Comparison of ENCODE assay signal across 24 cellular contexts in genomic region chr2:9549420-9549819, GRCh38. TPM values are rescaled to one million over a fixed set of nuclear protein-coding genes. Genes with fewer than 3 reads are reported as not detected.
DNase-seq lines count a peak whose midpoint lies in the region; ATAC-seq and TF ChIP-seq lines count a peak whose summit lies in the region.
"Had no signal": no experiment of that assay in that cellular context is flagged by ENCODE, and none has a peak within 500 bp of the region (broad histone marks: within the 10 kb centered on the region; RNA-seq: fewer than 3 reads in every experiment).

No MANE protein-coding gene starts in this region.

- H3K27ac ChIP-seq in left ventricle myocardium inferior (replicated peaks) (peak overlapping the region; percentile 10), heart right ventricle (peak overlapping the region in 2 of 10 donors; percentile 46 to 100), MM.1S (ENCODE audit: low read length) (peak overlapping the region; percentile 77; the same call in 1 of the 2 replicates), upper lobe of left lung (peak overlapping the region; percentile 29 to 98 (median 52))
- H3K27ac ChIP-seq: cardiac muscle cell, GM23248, pancreas, uterus had no signal

- ATAC-seq in heart right ventricle (no peak), upper lobe of left lung (ENCODE audit: low FRiP score in 2 of 2) (no peak)
- ATAC-seq: HepG2, pancreas, Right ventricle myocardium inferior had no signal

- H3K27me3 Mint-ChIP-seq in dendritic cell treated with granulocyte-macrophage colony-stimulating factor and Interleukin-4, amounts not matched to agents 40 ng/mL and 50 ng/mL, for 4 days: no peaks in the 10 kb centered on the region
- H3K27me3 Mint-ChIP-seq: activated naive CD8-positive, alpha-beta T cell treated with anti-CD3 and anti-CD28 coated beads, Interleukin-2, amount 10 ng/mL, durations not matched to agents 7 days and 5 days had no signal

- DNase-seq in left ventricle myocardium inferior: no peak
- no peak for DNase-seq in heart right ventricle
- no peak for DNase-seq in MM.1S
- DNase-seq in upper lobe of left lung: no peak
- DNase-seq in hepatic stellate cell (ENCODE audit: low spot score): no peak
- DNase-seq in OCI-M2 (lab: John Stamatoyannopoulos, UW; ENCODE audit: unreplicated experiment): no peak
- DNase-seq in NCI-H1105 (lab: John Stamatoyannopoulos, UW): no peak
- DNase-seq: activated CD4-positive, CD25-positive, alpha-beta regulatory T cell; activated naive CD8-positive, alpha-beta T cell treated with anti-CD3 and anti-CD28 coated beads, Interleukin-2, amount 10 ng/mL, durations not matched to agents 7 days and 5 days; effector CD8-positive, alpha-beta T cell; GM23248; hypothalamus; mucosa of descending colon; NCI-H1105 treated with DMSO at 0.1 percent for 48 hours; NCI-H2171; NCI-H774; pancreas; stimulated activated naive CD4-positive, alpha-beta T cell treated with Interleukin-2 at 50 U/mL for 16 hours; uterus had no signal

- peaks cover 90% of the 10 kb centered on the region for H3K79me2 ChIP-seq in MM.1S (ENCODE audit: low read length)

- H2AFZ ChIP-seq in MM.1S (ENCODE audit: low read length): no peak overlapping the region
- H2AFZ ChIP-seq: GM23248 had no signal

- no peak for TF ChIP-seq EP300 in upper lobe of left lung (IDR thresholded peaks at IDR 0.05)

- H4K20me1 ChIP-seq in MM.1S (ENCODE audit: insufficient read depth, low read length): no peaks in the 10 kb centered on the region

- H3K9me2 ChIP-seq in MM.1S (replicated peaks; ENCODE audit: insufficient read depth, low read length): no peaks in the 10 kb centered on the region

- peaks cover 77% of the 10 kb centered on the region for H3K4me1 Mint-ChIP-seq in dendritic cell treated with granulocyte-macrophage colony-stimulating factor and Interleukin-4, amounts not matched to agents 40 ng/mL and 50 ng/mL, for 4 days (ENCODE audit: low read depth)

- H3K4me2 ChIP-seq in MM.1S (ENCODE audit: low read depth, low read length): peak overlapping the region; percentile 82; the same call in 1 of the 2 replicates

- no peaks in the 10 kb centered on the region for H3K36me3 ChIP-seq in left ventricle myocardium inferior
- no peaks in the 10 kb centered on the region for H3K36me3 ChIP-seq in heart right ventricle
- no peaks in the 10 kb centered on the region for H3K36me3 ChIP-seq in MM.1S (replicated peaks; ENCODE audit: insufficient read depth, low read length)
- no peaks in the 10 kb centered on the region for H3K36me3 ChIP-seq in upper lobe of left lung
- H3K36me3 ChIP-seq: cardiac muscle cell, pancreas, uterus had no signal

- H3K9me3 Mint-ChIP-seq in dendritic cell treated with granulocyte-macrophage colony-stimulating factor and Interleukin-4, amounts not matched to agents 40 ng/mL and 50 ng/mL, for 4 days: no peaks in the 10 kb centered on the region
- H3K9me3 Mint-ChIP-seq: activated naive CD8-positive, alpha-beta T cell treated with anti-CD3 and anti-CD28 coated beads, Interleukin-2, amount 10 ng/mL, durations not matched to agents 7 days and 5 days; T-helper 1 cell treated with Interleukin-12 subunit alpha and Interleukin-12 subunit beta and Interleukin-4 antibody, amounts not matched to agents 30 μg/mL and 1 μg/mL, for 36 hours had no signal

- no peak for TF ChIP-seq CTCF in left ventricle myocardium inferior (IDR thresholded peaks at IDR 0.05; ENCODE audit: borderline replicate concordance)
- no peak for TF ChIP-seq CTCF in heart right ventricle (IDR thresholded peaks at IDR 0.05)
- TF ChIP-seq CTCF in MM.1S (IDR thresholded peaks at IDR 0.05; ENCODE audit: low read length): no peak
- no peak for TF ChIP-seq CTCF in upper lobe of left lung (IDR thresholded peaks at IDR 0.05)

- no peak overlapping the region for H3K9ac ChIP-seq in MM.1S (ENCODE audit: low read length)
- H3K9ac ChIP-seq: GM23248 had no signal

- 92 to 94% methylated on average over 9 of the region's 9 CpGs for WGBS in heart right ventricle, 2 donors
- WGBS in upper lobe of left lung, 2 donors: 84 to 90% methylated on average over 9 of the region's 9 CpGs

- TF ChIP-seq POLR2A in upper lobe of left lung (IDR thresholded peaks at IDR 0.05): no peak

- peaks cover 36% of the 10 kb centered on the region for H3F3A ChIP-seq in MM.1S (ENCODE audit: insufficient read depth, low read length)

- H3K27me3 ChIP-seq in left ventricle myocardium inferior (ENCODE audit: low read depth): no peaks in the 10 kb centered on the region
- no peaks in the 10 kb centered on the region for H3K27me3 ChIP-seq in heart right ventricle
- H3K27me3 ChIP-seq in MM.1S (replicated peaks; ENCODE audit: insufficient read depth, low read length): no peaks in the 10 kb centered on the region
- no peaks in the 10 kb centered on the region for H3K27me3 ChIP-seq in upper lobe of left lung
- H3K27me3 ChIP-seq: cardiac muscle cell, pancreas, uterus had no signal

- peak overlapping the region; percentile 57 for H3K27ac Mint-ChIP-seq in dendritic cell treated with granulocyte-macrophage colony-stimulating factor and Interleukin-4, amounts not matched to agents 40 ng/mL and 50 ng/mL, for 4 days

- H3K9me3 ChIP-seq in left ventricle myocardium inferior (replicated peaks): no peaks in the 10 kb centered on the region
- H3K9me3 ChIP-seq in heart right ventricle: no peaks in the 10 kb centered on the region
- no peaks in the 10 kb centered on the region for H3K9me3 ChIP-seq in MM.1S (replicated peaks; ENCODE audit: insufficient read depth, low read length)
- H3K9me3 ChIP-seq in upper lobe of left lung: no peaks in the 10 kb centered on the region
- H3K9me3 ChIP-seq: mucosa of descending colon, pancreas, uterus had no signal

- peaks cover 23% of the 10 kb centered on the region for H3K36me3 Mint-ChIP-seq in dendritic cell treated with granulocyte-macrophage colony-stimulating factor and Interleukin-4, amounts not matched to agents 40 ng/mL and 50 ng/mL, for 4 days (ENCODE audit: low read depth)

- no peak overlapping the region for H3K4me3 Mint-ChIP-seq in dendritic cell treated with granulocyte-macrophage colony-stimulating factor and Interleukin-4, amounts not matched to agents 40 ng/mL and 50 ng/mL, for 4 days
- H3K4me3 Mint-ChIP-seq: T-helper 1 cell treated with Interleukin-12 subunit alpha and Interleukin-12 subunit beta and Interleukin-4 antibody, amounts not matched to agents 30 μg/mL and 1 μg/mL, for 36 hours had no signal

- H3K4me1 ChIP-seq in left ventricle myocardium inferior (peaks cover 100% of the 10 kb centered on the region), heart right ventricle (peaks cover 4 to 100% (median 81%) of the 10 kb centered on the region in 9 donors), MM.1S (ENCODE audit: low read length) (peaks cover 40% of the 10 kb centered on the region), upper lobe of left lung (peaks cover 67 to 80% (median 68%) of the 10 kb centered on the region in 4 donors)

- intact Hi-C loops in left ventricle myocardium inferior (cut with micrococcal nuclease): no loop called here
- intact Hi-C loops in heart right ventricle (cut with DNase I): no loop called here
- intact Hi-C loops in dendritic cell treated with granulocyte-macrophage colony-stimulating factor and Interleukin-4, amounts not matched to agents 40 ng/mL and 50 ng/mL, for 4 days (cut with micrococcal nuclease): no loop called here

- H3K4me3 ChIP-seq in left ventricle myocardium inferior: no peak overlapping the region
- H3K4me3 ChIP-seq in heart right ventricle: no peak overlapping the region
- no peak overlapping the region for H3K4me3 ChIP-seq in MM.1S (ENCODE audit: low read length)
- H3K4me3 ChIP-seq in upper lobe of left lung: no peak overlapping the region
- H3K4me3 ChIP-seq: cardiac muscle cell, GM23248, mucosa of descending colon, pancreas, uterus had no signal

RNA-seq across cellular contexts. Expression of gene ADAM17, which starts 6.2 kb away (rescaled TPM):
- total RNA-seq in left ventricle myocardium inferior (13.1 TPM), heart right ventricle (10 to 100 TPM; 11.4 to 20.0 (median 14.6) TPM), upper lobe of left lung (10 to 100 TPM; 59.7 to 71.0 (median 66.3) TPM)
- 1 to 10 TPM; 7.3 to 9.4 TPM for polyA plus RNA-seq in heart right ventricle
